ENCODE assay signal across 9 cellular contexts in the genomic region with DNA sequence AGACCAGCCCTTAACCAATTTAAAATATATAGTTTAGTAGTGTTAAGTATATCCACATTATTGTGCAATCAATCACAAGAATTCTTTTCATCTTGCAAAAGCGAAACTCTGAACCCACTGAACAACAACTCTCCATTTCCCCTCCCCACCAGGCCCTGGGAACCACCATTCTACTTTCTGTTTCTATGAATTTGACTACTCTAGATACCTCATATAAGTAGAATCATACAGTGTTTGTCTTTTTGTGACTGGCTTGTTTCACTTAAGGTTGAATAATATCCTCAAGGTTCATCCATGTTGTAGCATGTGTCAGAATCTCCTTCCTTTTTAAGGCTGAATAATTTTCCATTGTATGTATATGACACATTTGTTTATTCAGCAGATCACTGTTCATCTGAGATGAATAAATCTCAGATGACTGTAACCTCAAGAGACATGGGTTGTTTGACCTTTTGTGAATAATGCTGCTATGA. TPM values are rescaled to one million over a fixed set of nuclear protein-coding genes. Genes with fewer than 3 reads are reported as not detected.
DNase-seq lines count a peak whose midpoint lies in the region; ATAC-seq and TF ChIP-seq lines count a peak whose summit lies in the region.
"Had no signal": no experiment of that assay in that cellular context is flagged by ENCODE, and none has a peak within 500 bp of the region (broad histone marks: within the 10 kb centered on the region; RNA-seq: fewer than 3 reads in every experiment).

No MANE protein-coding gene starts in this region.

- TF ChIP-seq POLR2A in Peyer's patch (IDR thresholded peaks at IDR 0.05), result no peak

- no peak overlapping the region for H3K4me3 ChIP-seq in Peyer's patch
- H3K4me3 ChIP-seq in brain microvascular endothelial cell (ENCODE audit: low read depth, low read length), result no peak overlapping the region
- H3K4me3 ChIP-seq in HAP-1, result no peak overlapping the region
- H3K4me3 ChIP-seq: thyroid gland had no signal

- peak in 2 of 3 donors; percentile 64 to 72 for DNase-seq in Peyer's patch
- DNase-seq in brain microvascular endothelial cell, result no peak
- peak; percentile 72 for DNase-seq in stimulated activated CD8-positive, alpha-beta memory T cell treated with anti-CD3 and anti-CD28 coated beads, Interleukin-4, amount 100 ng/mL, for 48 hours
- no peak for DNase-seq in HAP-1 (ENCODE audit: low spot score in 2 of 2)
- no peak for DNase-seq in GDM1 (lab: John Stamatoyannopoulos, UW)
- no peak for DNase-seq in NCI-H2107 (lab: John Stamatoyannopoulos, UW)

- in situ Hi-C loops in brain microvascular endothelial cell (cut with HindIII; ENCODE audit: low pct_ligation_motif_present, low sequenced_read_pairs), result no loop called here
- in situ Hi-C loops in HAP-1 (cut with MboI; ENCODE audit: low sequenced_read_pairs), result no loop called here

- ATAC-seq in GM18499 (IDR thresholded peaks at IDR 0.05; ENCODE audit: insufficient read depth, unreplicated experiment) (peak; percentile 37), HG02798 (IDR thresholded peaks at IDR 0.05; ENCODE audit: poor library complexity, unreplicated experiment) (peak; percentile 53)

- H3K9me3 ChIP-seq in Peyer's patch (no peaks in the 10 kb centered on the region), HAP-1 (no peaks in the 10 kb centered on the region)
- H3K9me3 ChIP-seq: thyroid gland had no signal

- H3K27me3 ChIP-seq in Peyer's patch (no peaks in the 10 kb centered on the region), brain microvascular endothelial cell (replicated peaks) (no peaks in the 10 kb centered on the region), HAP-1 (ENCODE audit: low read depth) (no peaks in the 10 kb centered on the region)
- H3K27me3 ChIP-seq: thyroid gland had no signal

- H3K4me1 ChIP-seq in Peyer's patch, result peaks cover 0 to 8% (median 4%) of the 10 kb centered on the region in 4 donors
- peaks cover 18% of the 10 kb centered on the region for H3K4me1 ChIP-seq in HAP-1

- H3K27ac ChIP-seq in Peyer's patch, result peak overlapping the region; percentile 4 to 65 (median 50)
- H3K27ac ChIP-seq in brain microvascular endothelial cell, result peak overlapping the region; percentile 68
- H3K27ac ChIP-seq: thyroid gland had no signal

- TF ChIP-seq CTCF in Peyer's patch (IDR thresholded peaks at IDR 0.05), result no peak
- TF ChIP-seq CTCF in brain microvascular endothelial cell (IDR thresholded peaks at IDR 0.05; ENCODE audit: low read depth, low read length, missing control alignments), result no peak

- H3K36me3 ChIP-seq in Peyer's patch (no peaks in the 10 kb centered on the region), brain microvascular endothelial cell (replicated peaks) (no peaks in the 10 kb centered on the region), HAP-1 (replicated peaks) (no peaks in the 10 kb centered on the region)
- H3K36me3 ChIP-seq: thyroid gland had no signal

RNA-seq across cellular contexts. Expression of a gene that starts 8.1 kb away (rescaled TPM):
- total RNA-seq in Peyer's patch, result 10 to 100 TPM; 38.7 to 49.1 (median 40.8) TPM

Comparison
In these comparisons a context has a peak if more than half of its experiments do, and no peak if none do; other contexts are left out.
1. DNase-seq: peak in Peyer's patch (2 of 3) and stimulated activated CD8-positive, alpha-beta memory T cell treated with anti-CD3 and anti-CD28 coated beads, Interleukin-4, amount 100 ng/mL, for 48 hours (single experiment); none in brain microvascular endothelial cell (single experiment), HAP-1 (0 of 2), GDM1 (single experiment) and NCI-H2107 (single experiment).